ENCODE assay signal across 26 cellular contexts in the genomic region with DNA sequence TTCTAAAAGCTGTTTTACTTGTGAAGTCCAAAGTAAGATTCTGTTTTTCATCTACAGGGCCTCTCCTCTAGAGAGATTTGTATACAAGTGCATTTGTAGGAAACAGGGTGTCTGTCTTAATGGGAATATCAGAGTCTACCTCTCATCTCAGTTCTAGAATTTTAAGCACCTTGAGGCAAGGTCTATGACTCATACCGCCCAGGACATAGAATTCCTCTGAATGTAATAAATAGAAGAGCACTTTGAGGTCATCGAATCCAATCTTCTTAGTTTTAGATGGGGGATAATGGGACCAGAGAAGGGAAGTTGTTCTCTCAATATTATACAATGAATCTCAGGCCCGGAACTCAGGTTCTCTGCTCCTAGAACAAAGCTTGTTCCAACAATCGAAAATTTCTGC.
DNase-seq lines count a peak whose midpoint lies in the region; ATAC-seq, FAIRE-seq and TF ChIP-seq lines count a peak whose summit lies in the region.
"Had no signal": no experiment of that assay in that cellular context is flagged by ENCODE, and none has a peak within 500 bp of the region (broad histone marks: within the 10 kb centered on the region; RNA-seq: fewer than 3 reads in every experiment).

No MANE protein-coding gene starts in this region.

- intact Hi-C loops in HCT116 (cut with micrococcal nuclease) (no loop called here), breast epithelium (cut with DNase I; ENCODE audit: low total_unique reads) (no loop called here), thyroid gland (cut with DNase I) (no loop called here)
- intact Hi-C loops in CD8-positive, alpha-beta T cell (cut with DNase I, micrococcal nuclease), result no loop called here

- no peaks in the 10 kb centered on the region for H3K9me2 ChIP-seq in HCT116 (ENCODE audit: insufficient read depth)

- TF ChIP-seq POLR2A in HCT116 (IDR thresholded peaks at IDR 0.05; ENCODE audit: borderline replicate concordance, extremely low read depth, insufficient read depth, insufficient read length) (no peak), breast epithelium (IDR thresholded peaks at IDR 0.05) (no peak), thyroid gland (IDR thresholded peaks at IDR 0.05) (no peak)

- H3K36me3 ChIP-seq in HCT116 (ENCODE audit: control insufficient read depth in 1 of 2, insufficient read depth in 2 of 2, low read length in 2 of 2), result no peaks in the 10 kb centered on the region
- H3K36me3 ChIP-seq in breast epithelium, result no peaks in the 10 kb centered on the region
- H3K36me3 ChIP-seq in keratinocyte (ENCODE audit: control insufficient read depth in 2 of 2, extremely low read depth in 1 of 2, insufficient read depth in 2 of 2, low read length in 2 of 2), result no peaks in the 10 kb centered on the region
- H3K36me3 ChIP-seq in thyroid gland, result no peaks in the 10 kb centered on the region
- H3K36me3 ChIP-seq in CD8-positive, alpha-beta T cell (ENCODE audit: insufficient read depth, low read length), result no peaks in the 10 kb centered on the region
- H3K36me3 ChIP-seq: BLaER1 treated with 17β-estradiol and CSF1 and Interleukin-3, amounts not matched to agents 10 nM and 100 nM; ovary; tibial artery had no signal

- 86% methylated on average over 4 of the region's 4 CpGs for WGBS in thyroid gland, 2 donors

- H4K20me1 ChIP-seq in HCT116 (ENCODE audit: insufficient read depth), result no peaks in the 10 kb centered on the region
- no peaks in the 10 kb centered on the region for H4K20me1 ChIP-seq in keratinocyte (ENCODE audit: control insufficient read depth, extremely low read depth, insufficient read depth, low read length)
- H4K20me1 ChIP-seq: BLaER1 treated with 17β-estradiol and CSF1 and Interleukin-3, amounts not matched to agents 10 nM and 100 nM had no signal

- no peaks in the 10 kb centered on the region for H3K9me1 ChIP-seq in keratinocyte (ENCODE audit: control insufficient read depth, extremely low read depth, insufficient read depth, low read length)

- no peak for TF ChIP-seq RAD21 in HCT116 (IDR thresholded peaks at IDR 0.05; ENCODE audit: low read depth)

- in situ Hi-C loops in GM13976 (cut with MboI; ENCODE audit: low sequenced_read_pairs, unreplicated experiment), result no loop called here

- peaks cover 6% of the 10 kb centered on the region for H3K9me3 Mint-ChIP-seq in CD8-positive, alpha-beta T cell

- no peak overlapping the region for H3K4me3 ChIP-seq in HCT116 (replicated peaks in 1 of 2; ENCODE audit: low read depth in 1 of 2, low read length in 2 of 2)
- H3K4me3 ChIP-seq in breast epithelium, result no peak overlapping the region
- H3K4me3 ChIP-seq in keratinocyte (ENCODE audit: control insufficient read depth in 2 of 3, extremely low read depth in 1 of 3, insufficient read depth in 2 of 3, low read depth in 1 of 3, low read length in 3 of 3), result no peak overlapping the region
- no peak overlapping the region for H3K4me3 ChIP-seq in thyroid gland (replicated peaks in 1 of 3)
- no peak overlapping the region for H3K4me3 ChIP-seq in CD8-positive, alpha-beta T cell (ENCODE audit: low read depth, low read length)
- H3K4me3 ChIP-seq: BLaER1 treated with 17β-estradiol and CSF1 and Interleukin-3, amounts not matched to agents 10 nM and 100 nM; GM12878; mucosa of descending colon; ovary; tibial artery had no signal

- H3K27me3 Mint-ChIP-seq in CD8-positive, alpha-beta T cell (ENCODE audit: low read depth), result peaks cover 8% of the 10 kb centered on the region

- CTCF ChIA-PET in HCT116 (lab: Charles Lee), result no interaction called here
- CTCF ChIA-PET in CD8-positive, alpha-beta T cell (lab: Charles Lee), result no interaction called here

- no peaks in the 10 kb centered on the region for H3K4me1 Mint-ChIP-seq in CD8-positive, alpha-beta T cell (ENCODE audit: low read depth)
- H3K4me1 Mint-ChIP-seq: activated B cell treated with CpG ODN at 0.5 μM for 24 hours had no signal

- BruUV-seq in HCT116 (replicated peaks; lab: Mats Ljungman, UMichigan), result no TSS peak

- H3K9me3 ChIP-seq in HCT116 (ENCODE audit: control insufficient read depth in 1 of 2, insufficient read depth in 1 of 2, low read depth in 1 of 2, low read length in 2 of 2) (no peaks in the 10 kb centered on the region), breast epithelium (peaks cover 0 to 8% of the 10 kb centered on the region in 2 donors), keratinocyte (ENCODE audit: control insufficient read depth, low read depth, low read length) (no peaks in the 10 kb centered on the region), thyroid gland (no peaks in the 10 kb centered on the region)
- H3K9me3 ChIP-seq in CD8-positive, alpha-beta T cell (ENCODE audit: low read length), result no peaks in the 10 kb centered on the region
- H3K9me3 ChIP-seq: mucosa of descending colon, ovary had no signal

- POLR2A ChIA-PET in HCT116 (lab: Charles Lee), result no interaction called here
- POLR2A ChIA-PET in CD8-positive, alpha-beta T cell (lab: Charles Lee), result no interaction called here

- no peak overlapping the region for H3K4me3 Mint-ChIP-seq in CD8-positive, alpha-beta T cell
- H3K4me3 Mint-ChIP-seq: activated B cell treated with CpG ODN at 0.5 μM for 24 hours; dendritic cell treated with granulocyte-macrophage colony-stimulating factor and Interleukin-4, amounts not matched to agents 40 ng/mL and 50 ng/mL, for 4 days; nephron progenitor cell had no signal

- RAD21 ChIA-PET in HCT116 (lab: Charles Lee; ENCODE audit: low non-redundant PET in 1 of 2, low total read pairs in 2 of 2, uncharacterized antibody in 2 of 2, unreplicated experiment in 2 of 2), result no interaction called here

- no peak overlapping the region for H3K27ac ChIP-seq in HCT116 (ENCODE audit: low read depth, low read length)
- H3K27ac ChIP-seq in breast epithelium, result peak overlapping the region; percentile 18 to 82
- no peak overlapping the region for H3K27ac ChIP-seq in keratinocyte (ENCODE audit: control insufficient read depth, insufficient read depth, low read length)
- H3K27ac ChIP-seq in thyroid gland, result peak overlapping the region; percentile 29 to 47 (median 35)
- H3K27ac ChIP-seq in CD8-positive, alpha-beta T cell (ENCODE audit: low read depth, low read length), result no peak overlapping the region
- H3K27ac ChIP-seq: BLaER1 treated with 17β-estradiol and CSF1 and Interleukin-3, amounts not matched to agents 10 nM and 100 nM; ovary had no signal

- TF ChIP-seq CTCF in HCT116 (IDR thresholded peaks at IDR 0.05 in 2 of 3, conservative IDR thresholded peaks at IDR 0.05 in 1 of 3; ENCODE audit: borderline replicate concordance in 1 of 3, insufficient read depth in 1 of 3, low read depth in 2 of 3, low read length in 2 of 3) (no peak), breast epithelium (IDR thresholded peaks at IDR 0.05) (no peak), keratinocyte (optimal IDR thresholded peaks at IDR 0.05 in 1 of 3, IDR thresholded peaks at IDR 0.05 in 1 of 3, conservative IDR thresholded peaks at IDR 0.05 in 1 of 3; ENCODE audit: extremely low read depth in 1 of 3, insufficient read depth in 2 of 3, low read length in 3 of 3) (no peak), thyroid gland (IDR thresholded peaks at IDR 0.05) (no peak), GM13976 (IDR thresholded peaks at IDR 0.05; ENCODE audit: borderline replicate concordance, control extremely low read depth, extremely low read depth, insufficient read depth, missing control alignments) (no peak)
- no peak for TF ChIP-seq CTCF in CD8-positive, alpha-beta T cell (IDR thresholded peaks at IDR 0.05)

- H2AFZ ChIP-seq in HCT116 (ENCODE audit: low read depth, low read length, poor library complexity, severe bottlenecking) (no peak overlapping the region), keratinocyte (ENCODE audit: control insufficient read depth, low read length) (no peak overlapping the region)

- H3K4me1 ChIP-seq in HCT116 (ENCODE audit: control insufficient read depth in 1 of 2, insufficient read depth in 2 of 2, low read length in 2 of 2), result peaks cover 21 to 41% of the 10 kb centered on the region in 2 experiments
- peaks cover 0 to 4% of the 10 kb centered on the region in 2 donors for H3K4me1 ChIP-seq in breast epithelium
- peaks cover 49% of the 10 kb centered on the region for H3K4me1 ChIP-seq in keratinocyte (ENCODE audit: control insufficient read depth, extremely low read depth, insufficient read depth, low read length)
- H3K4me1 ChIP-seq in thyroid gland, result peaks cover 0 to 8% of the 10 kb centered on the region in 2 donors
- H3K4me1 ChIP-seq in CD8-positive, alpha-beta T cell (ENCODE audit: insufficient read depth, low read length), result no peaks in the 10 kb centered on the region
- H3K4me1 ChIP-seq: BLaER1 treated with 17β-estradiol and CSF1 and Interleukin-3, amounts not matched to agents 10 nM and 100 nM had no signal

- no peaks in the 10 kb centered on the region for H3K36me3 Mint-ChIP-seq in CD8-positive, alpha-beta T cell

- no peak for DNase-seq in HCT116 (ENCODE audit: low read depth, low spot score)
- no peak for DNase-seq in breast epithelium (ENCODE audit: low spot score in 2 of 2)
- no peak for DNase-seq in keratinocyte (ENCODE audit: low read depth, low spot score)
- no peak for DNase-seq in thyroid gland
- no peak for DNase-seq in urothelium cell line (ENCODE audit: low spot score)
- no peak for DNase-seq in CD8-positive, alpha-beta T cell
- DNase-seq in GM13976 (ENCODE audit: low spot score), result no peak
- DNase-seq: activated B cell treated with CpG ODN at 0.5 μM for 24 hours; activated naive CD4-positive, alpha-beta T cell treated with anti-CD3 and anti-CD28 coated beads, Interleukin-2, amount 50 U/mL, for 16 hours; Calu3; central memory CD4-positive, alpha-beta T cell; KG1; NCI-H526 treated with DMSO at 0.1 percent for 48 hours; nephron progenitor cell; ovary; retina; SHP77; stimulated activated CD4-positive, alpha-beta T cell treated with anti-CD3 and anti-CD28 coated beads, Interleukin-12 subunit alpha, Interleukin-12 subunit beta, amount 100 ng/mL, for 4 hours; stimulated activated CD4-positive, alpha-beta T cell treated with anti-CD3 and anti-CD28 coated beads, Interleukin-4, amount 100 ng/mL, for 4 hours; stimulated activated naive CD4-positive, alpha-beta T cell treated with Interleukin-2 at 50 U/mL for 16 hours; SW 1271 had no signal

- no peak overlapping the region for H3K27ac Mint-ChIP-seq in CD8-positive, alpha-beta T cell
- H3K27ac Mint-ChIP-seq: activated B cell treated with CpG ODN at 0.5 μM for 24 hours; dendritic cell treated with granulocyte-macrophage colony-stimulating factor and Interleukin-4, amounts not matched to agents 40 ng/mL and 50 ng/mL, for 4 days had no signal

- dilution Hi-C loops in keratinocyte (cut with MboI; ENCODE audit: extremely low pct_ligation_motif_present, low sequenced_read_pairs), result no loop called here

- H3K9ac ChIP-seq in HCT116 (ENCODE audit: low read length), result no peak overlapping the region
- H3K9ac ChIP-seq in keratinocyte (ENCODE audit: control insufficient read depth, extremely low read depth, insufficient read depth, low read length), result no peak overlapping the region
- H3K9ac ChIP-seq: BLaER1 treated with 17β-estradiol and CSF1 and Interleukin-3, amounts not matched to agents 10 nM and 100 nM had no signal

- H3K79me2 ChIP-seq in HCT116 (ENCODE audit: insufficient read depth, low read length) (no peaks in the 10 kb centered on the region), keratinocyte (ENCODE audit: control insufficient read depth, insufficient read depth, low read length) (no peaks in the 10 kb centered on the region)

- H3K4me2 ChIP-seq in HCT116 (ENCODE audit: low read length), result peak overlapping the region; percentile 27
- peak overlapping the region; percentile 1 for H3K4me2 ChIP-seq in keratinocyte (ENCODE audit: control insufficient read depth, extremely low read depth, insufficient read depth, low read depth, low read length)
- H3K4me2 ChIP-seq: BLaER1 treated with 17β-estradiol and CSF1 and Interleukin-3, amounts not matched to agents 10 nM and 100 nM had no signal

- ATAC-seq in HCT116, result no peak
- ATAC-seq in CD8-positive, alpha-beta T cell, result no peak
- ATAC-seq: GM12878 had no signal

- no peak for FAIRE-seq in keratinocyte (lab: Jason Lieb, UNC)
- no peak for FAIRE-seq in urothelium cell line (lab: Jason Lieb, UNC)
- FAIRE-seq: GM12878 had no signal

- H3K27me3 ChIP-seq in HCT116 (ENCODE audit: insufficient read depth, low read length) (no peaks in the 10 kb centered on the region), breast epithelium (no peaks in the 10 kb centered on the region), keratinocyte (ENCODE audit: control insufficient read depth, extremely low read depth, insufficient read depth, low read length) (no peaks in the 10 kb centered on the region), thyroid gland (no peaks in the 10 kb centered on the region)
- no peaks in the 10 kb centered on the region for H3K27me3 ChIP-seq in CD8-positive, alpha-beta T cell (ENCODE audit: insufficient read depth, low read length)
- H3K27me3 ChIP-seq: BLaER1 treated with 17β-estradiol and CSF1 and Interleukin-3, amounts not matched to agents 10 nM and 100 nM; ovary; tibial artery had no signal

Comparison
In these comparisons a context has a peak if more than half of its experiments do, and no peak if none do; other contexts are left out.
1. H3K27ac ChIP-seq: peak in breast epithelium (2 of 2) and thyroid gland (3 of 3); none in HCT116 (single experiment), keratinocyte (single experiment) and CD8-positive, alpha-beta T cell (single experiment).